25 cellular contexts compared by ENCODE assay signal in genomic region chr2:78757652-78758051, GRCh38.
"Had no signal": no experiment of that assay in that cellular context is flagged by ENCODE, and none has a peak within 500 bp of the region (broad histone marks: within the 10 kb centered on the region; RNA-seq: fewer than 3 reads in every experiment).

No MANE protein-coding gene starts in this region.

- ATAC-seq: gastroesophageal sphincter; heart right ventricle; left cardiac atrium; left lung; naive thymus-derived CD4-positive, alpha-beta T cell; pancreas; stimulated activated memory B cell treated with anti-CD40 and anti-IgM and Interleukin-4, amounts not matched to agents 10 μg/mL and 1 μg/mL and 100 μg/mL, for 72 hours; stimulated activated naive CD8-positive, alpha-beta T cell treated with anti-CD3 and anti-CD28 coated beads, Interleukin-15, Interleukin-2, amounts not matched to agents 100 U/mL and 50 U/mL, for 24 hours had no signal

- H3K4me3 ChIP-seq: dorsolateral prefrontal cortex, gastroesophageal sphincter, heart right ventricle, left lung, pancreas, right atrium auricular region, sigmoid colon, skin epidermis, spleen, testis, tibial nerve, upper lobe of left lung had no signal

- H3K27ac ChIP-seq: dorsolateral prefrontal cortex, gastroesophageal sphincter, heart right ventricle, left lung, neutrophil, pancreas, right atrium auricular region, skin epidermis, spleen, testis, tibial nerve, upper lobe of left lung had no signal

- H3K27me3 ChIP-seq: dorsolateral prefrontal cortex, gastroesophageal sphincter, heart right ventricle, left lung, neutrophil, pancreas, right atrium auricular region, sigmoid colon, spleen, testis, tibial nerve, upper lobe of left lung had no signal

- H3K36me3 ChIP-seq: gastroesophageal sphincter, heart right ventricle, left lung, neutrophil, pancreas, right atrium auricular region, sigmoid colon, spleen, tibial nerve, upper lobe of left lung had no signal

- H3K9me3 ChIP-seq: pancreas, sigmoid colon, testis had no signal

- DNase-seq: dorsolateral prefrontal cortex; effector CD4-positive, alpha-beta T cell; foreskin fibroblast; glutamatergic neuron; heart right ventricle; hippocampal formation; left cardiac atrium; left lung; mesenchymal stem cell; midbrain; naive thymus-derived CD4-positive, alpha-beta T cell; pancreas; sigmoid colon; spleen; stimulated activated CD4-positive, alpha-beta T cell treated with anti-CD3 and anti-CD28 coated beads, Interleukin-4, amount 100 ng/mL, for 4 hours; stimulated activated naive CD8-positive, alpha-beta T cell treated with anti-CD3 and anti-CD28 coated beads, Interleukin-15, Interleukin-2, amounts not matched to agents 100 U/mL and 50 U/mL, for 24 hours; substantia nigra; testis; upper lobe of left lung had no signal

- H3K4me1 ChIP-seq: gastroesophageal sphincter, heart right ventricle, left lung, pancreas, right atrium auricular region, spleen, testis, tibial nerve, upper lobe of left lung had no signal
